12 cellular contexts compared by ENCODE assay signal in genomic region chr11:65126624-65127274, GRCh38. TPM values are rescaled to one million over a fixed set of nuclear protein-coding genes. Genes with fewer than 3 reads are reported as not detected.
DNase-seq lines count a peak whose midpoint lies in the region; ATAC-seq and TF ChIP-seq lines count a peak whose summit lies in the region.
"Had no signal": no experiment of that assay in that cellular context is flagged by ENCODE, and none has a peak within 500 bp of the region (broad histone marks: within the 10 kb centered on the region; RNA-seq: fewer than 3 reads in every experiment).

No MANE protein-coding gene starts in this region.

- no peak overlapping the region for H3K4me2 ChIP-seq in BLaER1 treated with 17β-estradiol and CSF1 and Interleukin-3, amounts not matched to agents 10 nM and 100 nM

- ATAC-seq in HG03571 (IDR thresholded peaks at IDR 0.05; ENCODE audit: unreplicated experiment) (no peak), GM19324 (IDR thresholded peaks at IDR 0.05; ENCODE audit: low FRiP score, unreplicated experiment) (no peak)
- ATAC-seq: upper lobe of right lung had no signal

- H3K9ac ChIP-seq in BLaER1 treated with 17β-estradiol and CSF1 and Interleukin-3, amounts not matched to agents 10 nM and 100 nM: peak overlapping the region in 6 of 11 experiments; percentile 3 to 32 (median 16); a peak in 3 of 22 replicates

- peaks cover 70 to 80% (median 76%) of the 10 kb centered on the region in 11 experiments for H3K36me3 ChIP-seq in BLaER1 treated with 17β-estradiol and CSF1 and Interleukin-3, amounts not matched to agents 10 nM and 100 nM
- peaks cover 46% of the 10 kb centered on the region for H3K36me3 ChIP-seq in H7 (replicated peaks; ENCODE audit: control insufficient read depth, insufficient read depth, low read length)

- H3K9me3 ChIP-seq in BLaER1 treated with 17β-estradiol and CSF1 and Interleukin-3, amounts not matched to agents 10 nM and 100 nM (replicated peaks in 1 of 11): no peaks in the 10 kb centered on the region
- H3K9me3 ChIP-seq: upper lobe of right lung had no signal

- peaks cover 16 to 62% (median 36%) of the 10 kb centered on the region in 11 experiments; a peak in 20 of 22 replicates for H4K20me1 ChIP-seq in BLaER1 treated with 17β-estradiol and CSF1 and Interleukin-3, amounts not matched to agents 10 nM and 100 nM

- H3K4me1 Mint-ChIP-seq in chondrocyte (ENCODE audit: low read depth): peaks cover 17% of the 10 kb centered on the region

- no peaks in the 10 kb centered on the region for H3K27me3 Mint-ChIP-seq in chondrocyte (ENCODE audit: low read depth)

- H3K4me1 ChIP-seq in BLaER1 treated with 17β-estradiol and CSF1 and Interleukin-3, amounts not matched to agents 10 nM and 100 nM: peaks cover 22 to 56% (median 39%) of the 10 kb centered on the region in 10 experiments

- no peaks in the 10 kb centered on the region for H3K9me3 Mint-ChIP-seq in chondrocyte (ENCODE audit: low read depth)
- H3K9me3 Mint-ChIP-seq: activated naive CD4-positive, alpha-beta T cell treated with anti-CD3 and anti-CD28 coated beads for 36 hours had no signal

- DNase-seq in H7 (peak; percentile 26), chondrocyte (ENCODE audit: low spot score) (peak; percentile 27), CD1c-positive myeloid dendritic cell (ENCODE audit: extremely low spot score) (no peak)
- DNase-seq: activated CD8-positive, alpha-beta memory T cell treated with anti-CD3 and anti-CD28 coated beads, Interleukin-2, amount 50 U/mL, for 48 hours; activated naive CD4-positive, alpha-beta T cell treated with anti-CD3 and anti-CD28 coated beads for 36 hours; brain microvascular endothelial cell; NCI-H187 treated with DMSO at 0.1 percent for 48 hours; NCI-H524; upper lobe of right lung had no signal

- H3K4me3 Mint-ChIP-seq in chondrocyte (ENCODE audit: unreplicated experiment): no peak overlapping the region
- H3K4me3 Mint-ChIP-seq: activated naive CD4-positive, alpha-beta T cell treated with anti-CD3 and anti-CD28 coated beads for 36 hours had no signal

- H3K4me3 ChIP-seq in BLaER1 treated with 17β-estradiol and CSF1 and Interleukin-3, amounts not matched to agents 10 nM and 100 nM: no peak overlapping the region
- no peak overlapping the region for H3K4me3 ChIP-seq in H7 (ENCODE audit: insufficient read depth, low read depth, low read length)
- H3K4me3 ChIP-seq: upper lobe of right lung had no signal

- H3K36me3 Mint-ChIP-seq in chondrocyte (ENCODE audit: low read depth): peaks cover 12% of the 10 kb centered on the region

- peak overlapping the region; percentile 17 for H3K27ac Mint-ChIP-seq in chondrocyte (ENCODE audit: unreplicated experiment)

- H3K27me3 ChIP-seq in BLaER1 treated with 17β-estradiol and CSF1 and Interleukin-3, amounts not matched to agents 10 nM and 100 nM: no peaks in the 10 kb centered on the region
- H3K27me3 ChIP-seq in H7 (ENCODE audit: control insufficient read depth, insufficient read depth, low read length): no peaks in the 10 kb centered on the region
- H3K27me3 ChIP-seq: brain microvascular endothelial cell, upper lobe of right lung had no signal

- TF ChIP-seq CTCF in chondrocyte (IDR thresholded peaks at IDR 0.05): no peak

- no peak overlapping the region for H3K27ac ChIP-seq in BLaER1 treated with 17β-estradiol and CSF1 and Interleukin-3, amounts not matched to agents 10 nM and 100 nM
- H3K27ac ChIP-seq: brain microvascular endothelial cell, upper lobe of right lung had no signal

RNA-seq across cellular contexts. Expression of gene MRPL49, which starts 4.6 kb away (rescaled TPM):
- total RNA-seq in H7 (2014; rRNA removed; shearing (Covaris generic)): 89.9 and 93.3 TPM in 2 replicates
- 37.2 to 43.2 TPM (median 40.5 TPM) in 3 replicates for total RNA-seq in chondrocyte

RNA-seq across cellular contexts. Expression of gene FAU, which starts 4.8 kb away (rescaled TPM):
- total RNA-seq in H7 (2014; rRNA removed; shearing (Covaris generic)): 779 and 1,014 TPM in 2 replicates
- total RNA-seq in chondrocyte: 506 to 669 TPM (median 519 TPM) in 3 replicates

RNA-seq across cellular contexts. Expression of gene SYVN1, which starts 7.6 kb away (rescaled TPM):
- 11.5 and 21.9 TPM in 2 replicates for total RNA-seq in H7 (2014; rRNA removed; shearing (Covaris generic))
- total RNA-seq in chondrocyte: 47.5 to 53.5 TPM (median 49.2 TPM) in 3 replicates

RNA-seq across cellular contexts. Expression of gene ZNHIT2, which starts 9.2 kb away (rescaled TPM):
- total RNA-seq in H7 (2014; rRNA removed; shearing (Covaris generic)): 14.1 and 22.5 TPM in 2 replicates
- total RNA-seq in chondrocyte: 7.9 to 8.7 TPM (median 7.9 TPM) in 3 replicates

RNA-seq across cellular contexts. Expression of gene TM7SF2, which starts 15.1 kb away (rescaled TPM):
- total RNA-seq in H7 (2014; rRNA removed; shearing (Covaris generic)): 31.9 and 45.2 TPM in 2 replicates
- 10.3 to 14.4 TPM (median 10.7 TPM) in 3 replicates for total RNA-seq in chondrocyte
